ENCODE assay signal across 10 cellular contexts in the genomic region with DNA sequence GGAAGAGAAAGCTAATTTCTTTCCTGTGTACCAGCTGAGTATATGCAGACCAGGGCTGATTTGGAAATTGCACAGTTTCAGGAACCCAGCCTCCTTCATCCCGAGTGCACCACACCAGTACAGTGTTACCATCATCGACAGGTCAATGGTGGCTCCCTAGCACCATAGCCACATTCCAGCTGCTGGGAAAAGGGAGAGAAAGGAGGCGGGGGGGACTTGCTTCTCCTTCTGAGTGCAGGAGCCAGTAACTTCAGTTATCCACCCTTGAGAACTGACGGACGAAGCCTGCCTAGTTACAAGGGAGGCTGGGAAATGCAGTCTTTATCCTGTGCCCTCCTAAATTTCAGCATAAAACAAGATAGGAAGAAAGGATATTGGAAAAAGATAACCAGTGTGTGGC.
A peak's percentile ranks its signal among the peaks of the same experiment; 100 is the strongest.
DNase-seq lines count a peak whose midpoint lies in the region; ATAC-seq and TF ChIP-seq lines count a peak whose summit lies in the region.
"Had no signal": no experiment of that assay in that cellular context is flagged by ENCODE, and none has a peak within 500 bp of the region (broad histone marks: within the 10 kb centered on the region; RNA-seq: fewer than 3 reads in every experiment).

No MANE protein-coding gene starts in this region.

- ATAC-seq in heart left ventricle (peak in 1 of 4 donors; percentile 6), Right ventricle myocardium superior (ENCODE audit: poor library complexity) (no peak)

- H3K9ac ChIP-seq in colonic mucosa (ENCODE audit: low read depth in 2 of 2, low read length in 2 of 2) = no peak overlapping the region

- H3K4me3 ChIP-seq in heart left ventricle = peak overlapping the region in 1 of 12 donors; percentile 4
- no peak overlapping the region for H3K4me3 ChIP-seq in colonic mucosa
- H3K4me3 ChIP-seq in urinary bladder (ENCODE audit: low read depth, low read length) = no peak overlapping the region
- no peak overlapping the region for H3K4me3 ChIP-seq in testis

- H3K27me3 Mint-ChIP-seq in mesothelial cell of epicardium (ENCODE audit: low read depth) = no peaks in the 10 kb centered on the region

- H3K4me3 Mint-ChIP-seq in mesothelial cell of epicardium = no peak overlapping the region

- H3K27me3 ChIP-seq in heart left ventricle (no peaks in the 10 kb centered on the region), colonic mucosa (no peaks in the 10 kb centered on the region), testis (no peaks in the 10 kb centered on the region)

- intact Hi-C loops in heart left ventricle (cut with DNase I) = loop anchor here in 1 of 10 donors (5.0 kb wide), 1 partner anchor 88 kb away; no protein-coding TSS in a partner anchor
- intact Hi-C loops in Right ventricle myocardium superior (cut with DNase I) = no loop called here
- intact Hi-C loops in colonic mucosa (cut with DNase I) = no loop called here
- intact Hi-C loops in testis (cut with DNase I; ENCODE audit: low total_unique reads) = no loop called here

- no peaks in the 10 kb centered on the region for H3K36me3 Mint-ChIP-seq in mesothelial cell of epicardium

- DNase-seq in heart left ventricle (no peak), Right ventricle myocardium superior (no peak), colonic mucosa (no peak), mesothelial cell of epicardium (ENCODE audit: low spot score in 2 of 2, unreplicated experiment in 2 of 2) (no peak), testis (no peak), 8988T (no peak)
- no peak for DNase-seq in activated CD4-positive, CD25-positive, alpha-beta regulatory T cell (lab: John Stamatoyannopoulos, UW)
- DNase-seq: NCI-H1092, NCI-H526 treated with DMSO at 0.1 percent for 48 hours had no signal

- peaks cover 0 to 39% (median 15%) of the 10 kb centered on the region in 12 donors for H3K4me1 ChIP-seq in heart left ventricle
- H3K4me1 ChIP-seq in colonic mucosa = no peaks in the 10 kb centered on the region
- H3K4me1 ChIP-seq in urinary bladder (ENCODE audit: insufficient read depth) = no peaks in the 10 kb centered on the region
- peaks cover 4% of the 10 kb centered on the region for H3K4me1 ChIP-seq in testis

- H3K36me3 ChIP-seq in heart left ventricle (no peaks in the 10 kb centered on the region), colonic mucosa (no peaks in the 10 kb centered on the region), urinary bladder (ENCODE audit: insufficient read depth) (no peaks in the 10 kb centered on the region), testis (ENCODE audit: low read depth, missing control alignments) (no peaks in the 10 kb centered on the region)

- H3K27ac ChIP-seq in heart left ventricle (peak overlapping the region in 8 of 12 donors; percentile 22 to 62 (median 49)), colonic mucosa (peak overlapping the region; percentile 7), urinary bladder (ENCODE audit: low read depth) (peak overlapping the region; percentile 67), testis (peak overlapping the region in 1 of 2 donors; percentile 6)

- WGBS in heart left ventricle, 4 donors = 66 to 72% (median 70%) methylated on average over 5 of the region's 5 CpGs
- 43% methylated on average over 5 of the region's 5 CpGs for WGBS in urinary bladder
- WGBS in testis, 2 donors = 62 to 72% methylated on average over 5 of the region's 5 CpGs

- H3K9me3 Mint-ChIP-seq in mesothelial cell of epicardium = no peaks in the 10 kb centered on the region

- peaks cover 67% of the 10 kb centered on the region for H3K4me1 Mint-ChIP-seq in mesothelial cell of epicardium

- TF ChIP-seq CTCF in heart left ventricle (IDR thresholded peaks at IDR 0.05) (no peak), colonic mucosa (IDR thresholded peaks at IDR 0.05) (no peak), mesothelial cell of epicardium (IDR thresholded peaks at IDR 0.05; ENCODE audit: unreplicated experiment) (no peak), testis (IDR thresholded peaks at IDR 0.05) (no peak)

- TF ChIP-seq POLR2A in heart left ventricle (IDR thresholded peaks at IDR 0.05) (no peak), testis (IDR thresholded peaks at IDR 0.05) (no peak)

- H3K9me3 ChIP-seq in heart left ventricle = no peaks in the 10 kb centered on the region
- H3K9me3 ChIP-seq in colonic mucosa = no peaks in the 10 kb centered on the region
- H3K9me3 ChIP-seq in testis = no peaks in the 10 kb centered on the region

- H3K27ac Mint-ChIP-seq in mesothelial cell of epicardium = peak overlapping the region; percentile 68
